Comparison of ENCODE assay signal across 11 cellular contexts in the genomic region with DNA sequence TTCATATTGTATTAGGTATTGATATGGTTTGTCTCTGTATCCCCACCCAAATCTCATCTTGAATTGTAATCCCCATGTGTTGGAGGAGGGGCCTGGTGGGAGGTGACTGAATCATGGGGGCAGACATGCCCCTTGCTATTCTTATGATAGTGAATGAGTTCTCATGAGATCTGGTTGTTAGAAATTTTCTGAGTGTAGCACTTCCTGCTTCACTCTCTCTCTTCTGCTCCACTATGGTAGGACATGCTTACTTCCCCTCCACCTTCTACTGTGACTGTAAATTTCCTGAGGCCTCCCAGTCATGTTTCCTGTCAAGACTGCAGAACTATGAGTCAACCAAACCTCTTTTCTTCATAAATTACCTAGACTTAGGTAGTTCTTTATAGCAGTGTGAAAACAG.
A peak's percentile ranks its signal among the peaks of the same experiment; 100 is the strongest.
DNase-seq lines count a peak whose midpoint lies in the region; ATAC-seq, FAIRE-seq and TF ChIP-seq lines count a peak whose summit lies in the region.
"Had no signal": no experiment of that assay in that cellular context is flagged by ENCODE, and none has a peak within 500 bp of the region (broad histone marks: within the 10 kb centered on the region; RNA-seq: fewer than 3 reads in every experiment).

No MANE protein-coding gene starts in this region.

- FAIRE-seq in keratinocyte (lab: Jason Lieb, UNC), result peak; percentile 85

- peaks cover 12% of the 10 kb centered on the region for H3K4me1 ChIP-seq in CD4-positive, alpha-beta memory T cell (ENCODE audit: insufficient read depth, low read length)
- peaks cover 14% of the 10 kb centered on the region for H3K4me1 ChIP-seq in keratinocyte (ENCODE audit: control insufficient read depth, extremely low read depth, insufficient read depth, low read length)
- H3K4me1 ChIP-seq: left ventricle myocardium inferior had no signal

- peak overlapping the region in 4 of 7 donors; percentile 12 to 45 (median 24) for H3K27ac Mint-ChIP-seq in CD4-positive, alpha-beta memory T cell

- TF ChIP-seq CTCF in keratinocyte (optimal IDR thresholded peaks at IDR 0.05 in 1 of 3, IDR thresholded peaks at IDR 0.05 in 1 of 3, conservative IDR thresholded peaks at IDR 0.05 in 1 of 3; ENCODE audit: extremely low read depth in 1 of 3, insufficient read depth in 2 of 3, low read length in 3 of 3) (no peak), coronary artery (IDR thresholded peaks at IDR 0.05) (no peak)

- intact Hi-C loops in CD4-positive, alpha-beta memory T cell (cut with micrococcal nuclease), result no loop called here

- peak overlapping the region; percentile 10 for H3K4me2 ChIP-seq in keratinocyte (ENCODE audit: control insufficient read depth, extremely low read depth, insufficient read depth, low read depth, low read length)

- H3K36me3 Mint-ChIP-seq in CD4-positive, alpha-beta memory T cell, result no peaks in the 10 kb centered on the region

- POLR2A ChIA-PET in CD4-positive, alpha-beta memory T cell (lab: Charles Lee; ENCODE audit: partially characterized antibody), result no interaction called here

- H3K36me3 ChIP-seq in CD4-positive, alpha-beta memory T cell (ENCODE audit: insufficient read depth, low read length), result no peaks in the 10 kb centered on the region
- H3K36me3 ChIP-seq in keratinocyte (ENCODE audit: control insufficient read depth in 2 of 2, extremely low read depth in 1 of 2, insufficient read depth in 2 of 2, low read length in 2 of 2), result no peaks in the 10 kb centered on the region
- H3K36me3 ChIP-seq: left ventricle myocardium inferior had no signal

- peaks cover 4 to 15% (median 12%) of the 10 kb centered on the region in 4 donors for H3K4me1 Mint-ChIP-seq in CD4-positive, alpha-beta memory T cell

- CTCF ChIA-PET in CD4-positive, alpha-beta memory T cell (lab: Charles Lee; ENCODE audit: partially characterized antibody), result no interaction called here

- H3K4me3 Mint-ChIP-seq in CD4-positive, alpha-beta memory T cell, result peak overlapping the region in 3 of 8 donors; percentile 6 to 41 (median 10)

- H3K27me3 Mint-ChIP-seq in CD4-positive, alpha-beta memory T cell, result peaks cover 2 to 4% of the 10 kb centered on the region in 2 donors

- H3K27ac ChIP-seq in CD4-positive, alpha-beta memory T cell (ENCODE audit: low read depth, low read length), result no peak overlapping the region
- H3K27ac ChIP-seq in keratinocyte (ENCODE audit: control insufficient read depth, insufficient read depth, low read length) (no peak overlapping the region), coronary artery (no peak overlapping the region)
- H3K27ac ChIP-seq: left ventricle myocardium inferior had no signal

- no peaks in the 10 kb centered on the region for H3K79me2 ChIP-seq in keratinocyte (ENCODE audit: control insufficient read depth, insufficient read depth, low read length)

- no peaks in the 10 kb centered on the region for H3K9me1 ChIP-seq in keratinocyte (ENCODE audit: control insufficient read depth, extremely low read depth, insufficient read depth, low read length)

- H3K9me3 ChIP-seq in CD4-positive, alpha-beta memory T cell (ENCODE audit: control insufficient read depth in 1 of 2, low read length in 2 of 2), result no peaks in the 10 kb centered on the region
- H3K9me3 ChIP-seq in keratinocyte (ENCODE audit: control insufficient read depth, low read depth, low read length), result no peaks in the 10 kb centered on the region
- H3K9me3 ChIP-seq: left ventricle myocardium inferior had no signal

- no peaks in the 10 kb centered on the region for H3K27me3 ChIP-seq in CD4-positive, alpha-beta memory T cell (ENCODE audit: insufficient read depth, low read length)
- no peaks in the 10 kb centered on the region for H3K27me3 ChIP-seq in keratinocyte (ENCODE audit: control insufficient read depth, extremely low read depth, insufficient read depth, low read length)

- H3K4me3 ChIP-seq in CD4-positive, alpha-beta memory T cell (ENCODE audit: low read length in 2 of 2), result no peak overlapping the region
- H3K4me3 ChIP-seq in keratinocyte (ENCODE audit: control insufficient read depth in 2 of 3, extremely low read depth in 1 of 3, insufficient read depth in 2 of 3, low read depth in 1 of 3, low read length in 3 of 3), result no peak overlapping the region
- no peak overlapping the region for H3K4me3 ChIP-seq in coronary artery
- H3K4me3 ChIP-seq: left ventricle myocardium inferior had no signal

- dilution Hi-C loops in keratinocyte (cut with MboI; ENCODE audit: extremely low pct_ligation_motif_present, low sequenced_read_pairs), result no loop called here

- H3K9me3 Mint-ChIP-seq in CD4-positive, alpha-beta memory T cell, result peaks cover 0 to 4% (median 0%) of the 10 kb centered on the region in 8 donors

- H4K20me1 ChIP-seq in keratinocyte (ENCODE audit: control insufficient read depth, extremely low read depth, insufficient read depth, low read length), result no peaks in the 10 kb centered on the region

- peak overlapping the region; percentile 43 for H2AFZ ChIP-seq in keratinocyte (ENCODE audit: control insufficient read depth, low read length)

- peak in 2 of 5 donors; percentile 13 to 17 for DNase-seq in CD4-positive, alpha-beta memory T cell
- peak; percentile 5 to 15 for DNase-seq in activated CD4-positive, alpha-beta T cell treated with anti-CD3 and anti-CD28 coated beads, Interleukin-2, amount 50 U/mL, for 4 hours
- DNase-seq in keratinocyte (ENCODE audit: low read depth, low spot score) (no peak), Ammon's horn (ENCODE audit: low spot score) (no peak), coronary artery (ENCODE audit: low spot score) (no peak), epidermal melanocyte (ENCODE audit: insufficient read length, low spot score) (no peak)
- DNase-seq: left ventricle myocardium inferior, NCI-H1048, RPMI8226 had no signal

- no peak overlapping the region for H3K9ac ChIP-seq in keratinocyte (ENCODE audit: control insufficient read depth, extremely low read depth, insufficient read depth, low read length)

- ATAC-seq in HG02884 (IDR thresholded peaks at IDR 0.05; ENCODE audit: unreplicated experiment) (peak; percentile 62), GM21423 (IDR thresholded peaks at IDR 0.05; ENCODE audit: unreplicated experiment) (no peak)

Comparison
In these comparisons a context has a peak if more than half of its experiments do, and no peak if none do; other contexts are left out.
1. DNase-seq: peak in activated CD4-positive, alpha-beta T cell treated with anti-CD3 and anti-CD28 coated beads, Interleukin-2, amount 50 U/mL, for 4 hours (2 of 2); none in keratinocyte (single experiment), Ammon's horn (single experiment), coronary artery (single experiment) and epidermal melanocyte (single experiment).